In the genomic region with DNA sequence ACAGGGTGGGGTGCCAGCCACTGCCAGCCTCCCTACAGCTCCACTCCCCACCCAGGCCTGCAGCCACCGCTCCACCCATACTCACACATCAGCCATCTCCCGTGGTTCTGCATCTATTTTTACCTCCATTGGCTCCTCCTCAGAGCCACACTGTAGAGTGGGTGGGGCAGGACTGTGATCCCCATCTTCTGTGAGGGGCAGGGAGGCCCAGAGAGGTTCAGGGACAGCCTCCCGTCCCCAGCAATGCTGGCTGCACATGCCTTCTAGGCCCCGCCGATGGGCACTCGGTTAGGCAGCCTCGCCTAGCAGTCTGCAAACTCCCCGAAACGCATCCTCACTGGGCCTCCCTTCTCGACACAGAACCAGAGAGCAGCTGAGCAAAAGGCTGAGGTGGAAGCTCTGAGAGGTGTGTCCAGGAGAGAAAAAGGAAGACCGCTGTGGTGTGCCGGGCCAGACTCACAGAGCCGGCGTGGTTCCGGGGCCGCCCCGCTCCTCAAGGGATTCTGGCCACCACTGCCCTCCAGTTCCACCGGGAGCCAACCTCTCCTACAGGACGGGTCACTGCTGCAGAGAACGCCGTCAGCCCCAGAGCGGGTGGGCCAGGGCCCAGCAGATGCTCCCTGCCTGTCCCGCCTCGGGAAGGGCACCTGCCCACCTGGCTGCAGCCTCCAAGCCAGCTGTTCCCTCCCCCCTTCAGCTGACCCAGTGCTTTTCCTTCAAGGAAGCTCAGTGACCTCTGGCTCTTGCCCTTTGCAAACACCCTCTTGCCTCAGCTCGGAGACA, we compare ENCODE assay signal across 8 cellular contexts.
DNase-seq lines count a peak whose midpoint lies in the region; ATAC-seq and TF ChIP-seq lines count a peak whose summit lies in the region.

No MANE protein-coding gene starts in this region.

- H3K4me1 Mint-ChIP-seq in memory B cell: peaks cover 24% of the 10 kb centered on the region

- H3K79me2 ChIP-seq in KMS-11 (ENCODE audit: insufficient read depth, low read depth): no peaks in the 10 kb centered on the region

- no peaks in the 10 kb centered on the region for H3K36me3 Mint-ChIP-seq in memory B cell

- peak overlapping the region; percentile 57; the same call in 1 of the 2 replicates for H3K9ac ChIP-seq in KMS-11

- peak overlapping the region; percentile 70 for H3K4me3 Mint-ChIP-seq in memory B cell

- H3K4me2 ChIP-seq in KMS-11: peak overlapping the region; percentile 66

- H3K9me3 Mint-ChIP-seq in memory B cell: no peaks in the 10 kb centered on the region

- no peaks in the 10 kb centered on the region for H4K20me1 ChIP-seq in KMS-11 (ENCODE audit: insufficient read depth)

- peak overlapping the region; percentile 61 for H2AFZ ChIP-seq in KMS-11 (ENCODE audit: low read depth)

- intact Hi-C loops in upper lobe of right lung (cut with DNase I): no loop called here

- H3K36me3 ChIP-seq in KMS-11 (ENCODE audit: insufficient read depth): no peaks in the 10 kb centered on the region
- H3K36me3 ChIP-seq in upper lobe of right lung: no peaks in the 10 kb centered on the region

- H3K4me3 ChIP-seq in KMS-11 (IDR thresholded peaks at IDR 0.05; ENCODE audit: insufficient read depth, low read depth, low read length): no peak overlapping the region
- peak overlapping the region; percentile 75 for H3K4me3 ChIP-seq in choroid plexus epithelial cell (ENCODE audit: low read depth, low read length)
- H3K4me3 ChIP-seq in upper lobe of right lung: peak overlapping the region; percentile 70

- H3K27ac ChIP-seq in KMS-11: no peak overlapping the region
- H3K27ac ChIP-seq in upper lobe of right lung: peak overlapping the region; percentile 91

- no peak for ATAC-seq in memory B cell (ENCODE audit: low read depth)
- ATAC-seq in upper lobe of right lung: peak; percentile 0

- H3K9me3 ChIP-seq in upper lobe of right lung: no peaks in the 10 kb centered on the region

- H3K4me1 ChIP-seq in KMS-11 (ENCODE audit: low read depth, poor library complexity, severe bottlenecking) (peaks cover 6% of the 10 kb centered on the region), upper lobe of right lung (peaks cover 47% of the 10 kb centered on the region)

- H3K27me3 ChIP-seq in KMS-11 (ENCODE audit: insufficient read depth, low read depth): no peaks in the 10 kb centered on the region
- no peaks in the 10 kb centered on the region for H3K27me3 ChIP-seq in upper lobe of right lung

- H3K27me3 Mint-ChIP-seq in memory B cell: no peaks in the 10 kb centered on the region

- DNase-seq in AG08395 (ENCODE audit: low spot score) (peak; percentile 46), choroid plexus epithelial cell (ENCODE audit: low read depth) (no peak), memory B cell (ENCODE audit: low spot score in 2 of 2) (no peak), upper lobe of right lung (no peak), activated gamma-delta T cell (lab: John Stamatoyannopoulos, UW) (no peak), SKM-1 (lab: John Stamatoyannopoulos, UW; ENCODE audit: unreplicated experiment) (no peak), NCI-H526 treated with DMSO at 0.1 percent for 48 hours (lab: John Stamatoyannopoulos, UW) (no peak)

- H3K27ac Mint-ChIP-seq in memory B cell: no peak overlapping the region

- no peak for TF ChIP-seq CTCF in KMS-11 (conservative IDR thresholded peaks at IDR 0.05; ENCODE audit: low read depth, low read length)
- no peak for TF ChIP-seq CTCF in choroid plexus epithelial cell (conservative IDR thresholded peaks at IDR 0.05; ENCODE audit: low read depth, low read length)
- no peak for TF ChIP-seq CTCF in upper lobe of right lung (IDR thresholded peaks at IDR 0.05)
